22 cellular contexts compared by ENCODE assay signal in genomic region chr16:7218936-7219335, GRCh38.
DNase-seq lines count a peak whose midpoint lies in the region; ATAC-seq and TF ChIP-seq lines count a peak whose summit lies in the region.
"Had no signal": no experiment of that assay in that cellular context is flagged by ENCODE, and none has a peak within 500 bp of the region (broad histone marks: within the 10 kb centered on the region; RNA-seq: fewer than 3 reads in every experiment).

No MANE protein-coding gene starts in this region.

- TF ChIP-seq POLR2A in transverse colon (IDR thresholded peaks at IDR 0.05): no peak

- no peaks in the 10 kb centered on the region for H3K27me3 Mint-ChIP-seq in MCF 10A (ENCODE audit: insufficient read depth, unreplicated experiment)
- H3K27me3 Mint-ChIP-seq: CD4-positive, alpha-beta memory T cell had no signal

- CTCF ChIA-PET in MCF 10A (lab: Yijun Ruan, JAX): no interaction called here

- DNase-seq in NCI-H1092 treated with DMSO at 0.1 percent for 48 hours (lab: John Stamatoyannopoulos, UW): peak; percentile 2
- DNase-seq in NCI-H1092 (lab: John Stamatoyannopoulos, UW): no peak
- peak; percentile 22 for DNase-seq in cerebellar cortex (ENCODE audit: low spot score)
- DNase-seq in transverse colon: no peak
- no peak for DNase-seq in MCF 10A (ENCODE audit: unreplicated experiment)
- DNase-seq: ACHN; CD4-positive, alpha-beta memory T cell; DMS153; GOT3; KG1; NCI-H1105 treated with DMSO at 0.1 percent for 48 hours; NCI-H2029 treated with DMSO at 0.1 percent for 48 hours; NCI-H2171; NCI-H524 treated with DMSO at 0.1 percent for 48 hours; PC-3; Right ventricle myocardium superior; SW 1271 had no signal

- no peak for TF ChIP-seq EP300 in neural cell (conservative IDR thresholded peaks at IDR 0.05; ENCODE audit: poor library complexity, severe bottlenecking)
- no peak for TF ChIP-seq EP300 in transverse colon (IDR thresholded peaks at IDR 0.05; ENCODE audit: low read depth)

- no peak overlapping the region for H3K27ac ChIP-seq in neural cell (ENCODE audit: low read length)
- no peak overlapping the region for H3K27ac ChIP-seq in transverse colon
- H3K27ac ChIP-seq: 22Rv1; BLaER1 treated with 17β-estradiol and CSF1 and Interleukin-3, amounts not matched to agents 10 nM and 100 nM had no signal

- in situ Hi-C loops in transverse colon (cut with MboI; ENCODE audit: low pct_ligation_motif_present in 1 of 4, low pct_unique_long_range_greater_than_20kb in 1 of 4, low sequenced_read_pairs in 3 of 4): no loop called here

- H3K4me1 ChIP-seq in transverse colon: no peaks in the 10 kb centered on the region

- H3F3A ChIP-seq in neural cell (ENCODE audit: insufficient read depth, low read length, poor library complexity, severe bottlenecking): no peaks in the 10 kb centered on the region

- no peak for TF ChIP-seq CTCF in neural cell (IDR thresholded peaks at IDR 0.05; ENCODE audit: poor library complexity, severe bottlenecking)
- TF ChIP-seq CTCF in transverse colon (IDR thresholded peaks at IDR 0.05): no peak
- no peak for TF ChIP-seq CTCF in MCF 10A (IDR thresholded peaks at IDR 0.05; ENCODE audit: unreplicated experiment)

- no TSS peak for BruUV-seq in MCF 10A (replicated peaks; lab: Mats Ljungman, UMichigan)

- H3K4me1 Mint-ChIP-seq in MCF 10A (ENCODE audit: insufficient read depth, unreplicated experiment): no peaks in the 10 kb centered on the region
- H3K4me1 Mint-ChIP-seq: CD4-positive, alpha-beta memory T cell had no signal

- H3K9me2 ChIP-seq in neural cell (ENCODE audit: insufficient read depth, low read length): no peaks in the 10 kb centered on the region

- H3K9me3 ChIP-seq in neural cell (ENCODE audit: low read length) (no peaks in the 10 kb centered on the region), transverse colon (no peaks in the 10 kb centered on the region)
- H3K9me3 ChIP-seq: BLaER1 treated with 17β-estradiol and CSF1 and Interleukin-3, amounts not matched to agents 10 nM and 100 nM had no signal

- H4K20me1 ChIP-seq in neural cell (ENCODE audit: insufficient read depth): no peaks in the 10 kb centered on the region
- H4K20me1 ChIP-seq: BLaER1 treated with 17β-estradiol and CSF1 and Interleukin-3, amounts not matched to agents 10 nM and 100 nM had no signal

- no peaks in the 10 kb centered on the region for H3K36me3 ChIP-seq in neural cell (ENCODE audit: insufficient read depth, low read length)
- H3K36me3 ChIP-seq in transverse colon: no peaks in the 10 kb centered on the region
- H3K36me3 ChIP-seq: BLaER1 treated with 17β-estradiol and CSF1 and Interleukin-3, amounts not matched to agents 10 nM and 100 nM had no signal

- peaks cover 41% of the 10 kb centered on the region for H3K9me3 Mint-ChIP-seq in MCF 10A (ENCODE audit: unreplicated experiment)

- H3K4me3 ChIP-seq in neural cell (ENCODE audit: low read length) (peak overlapping the region; percentile 6), transverse colon (no peak overlapping the region)
- H3K4me3 ChIP-seq: BLaER1 treated with 17β-estradiol and CSF1 and Interleukin-3, amounts not matched to agents 10 nM and 100 nM had no signal

- intact Hi-C loops in transverse colon (cut with DNase I; ENCODE audit: low total_unique reads) (no loop called here), MCF 10A (cut with micrococcal nuclease) (no loop called here)

- TF ChIP-seq RAD21 in neural cell (conservative IDR thresholded peaks at IDR 0.05): no peak

- no peaks in the 10 kb centered on the region for H3K79me2 ChIP-seq in neural cell (replicated peaks; ENCODE audit: insufficient read depth, low read length)

- no peak overlapping the region for H2AFZ ChIP-seq in neural cell (ENCODE audit: low read depth, low read length)

- H3K4me3 Mint-ChIP-seq in MCF 10A (ENCODE audit: unreplicated experiment): no peak overlapping the region
- H3K4me3 Mint-ChIP-seq: CD4-positive, alpha-beta memory T cell had no signal

- ATAC-seq in HG03439 (IDR thresholded peaks at IDR 0.05; ENCODE audit: unreplicated experiment): no peak
- no peak for ATAC-seq in HG02981 (IDR thresholded peaks at IDR 0.05; ENCODE audit: unreplicated experiment)
- ATAC-seq: PC-3 had no signal

- 18 to 55% methylated on average over 2 to 4 of the region's 4 CpGs for WGBS in transverse colon (ENCODE audit: low coverage in 1 of 2), 2 donors

- H3K9ac ChIP-seq in neural cell (ENCODE audit: low read length): no peak overlapping the region
- H3K9ac ChIP-seq: BLaER1 treated with 17β-estradiol and CSF1 and Interleukin-3, amounts not matched to agents 10 nM and 100 nM had no signal

- no peak overlapping the region for H3K4me2 ChIP-seq in neural cell (ENCODE audit: low read length)
- H3K4me2 ChIP-seq: BLaER1 treated with 17β-estradiol and CSF1 and Interleukin-3, amounts not matched to agents 10 nM and 100 nM had no signal

- POLR2A ChIA-PET in MCF 10A (lab: Yijun Ruan, JAX): no interaction called here

- no peak overlapping the region for H3K27ac Mint-ChIP-seq in MCF 10A (ENCODE audit: low read depth, unreplicated experiment)
- H3K27ac Mint-ChIP-seq: CD4-positive, alpha-beta memory T cell had no signal

- H3K36me3 Mint-ChIP-seq in MCF 10A (ENCODE audit: insufficient read depth, unreplicated experiment): no peaks in the 10 kb centered on the region
- H3K36me3 Mint-ChIP-seq: CD4-positive, alpha-beta memory T cell had no signal

- H3K27me3 ChIP-seq in neural cell (ENCODE audit: insufficient read depth, low read depth, low read length) (peaks cover 47% of the 10 kb centered on the region), transverse colon (no peaks in the 10 kb centered on the region)
- H3K27me3 ChIP-seq: BLaER1 treated with 17β-estradiol and CSF1 and Interleukin-3, amounts not matched to agents 10 nM and 100 nM had no signal

TF ChIP-seq in neural cell, 6 proteins besides CTCF, POLR2A, EP300 and RAD21:
- no peak for TF ChIP-seq EZH2 (IDR thresholded peaks at IDR 0.05; ENCODE audit: borderline replicate concordance, insufficient read depth, low read length, poor library complexity, severe bottlenecking)
- no peak for TF ChIP-seq POLR2AphosphoS5 (IDR thresholded peaks at IDR 0.05)
- no peak for TF ChIP-seq REST (IDR thresholded peaks at IDR 0.05; ENCODE audit: borderline replicate concordance)
- no peak for TF ChIP-seq MXI1 (conservative IDR thresholded peaks at IDR 0.05; ENCODE audit: poor library complexity, severe bottlenecking)
- no peak for TF ChIP-seq TAF1 (IDR thresholded peaks at IDR 0.05; ENCODE audit: low read depth)
- no peak for TF ChIP-seq SMC3 (conservative IDR thresholded peaks at IDR 0.05; ENCODE audit: poor library complexity)
TF ChIP-seq in neural cell: peak in this region for 0.

Comparison
In these comparisons a context has a peak if more than half of its experiments do, and no peak if none do; other contexts are left out.
1. DNase-seq: peak in NCI-H1092 treated with DMSO at 0.1 percent for 48 hours (single experiment) and cerebellar cortex (single experiment); none in NCI-H1092 (single experiment), transverse colon (single experiment) and MCF 10A (single experiment).